Comparison of ENCODE assay signal across 8 cellular contexts in genomic region chr16:30649725-30650368, GRCh38. TPM values are rescaled to one million over a fixed set of nuclear protein-coding genes. Genes with fewer than 3 reads are reported as not detected.
DNase-seq lines count a peak whose midpoint lies in the region; ATAC-seq, FAIRE-seq and TF ChIP-seq lines count a peak whose summit lies in the region.

No MANE protein-coding gene starts in this region.

- BruUV-seq in HepG2 (replicated peaks; lab: Mats Ljungman, UMichigan), result no TSS peak

- intact Hi-C loops in adrenal gland (cut with DNase I) (no loop called here), HepG2 (cut with micrococcal nuclease; ENCODE audit: unreplicated experiment) (loop anchor here (2.0 to 10.0 kb wide), 4 partner anchors 15 to 565 kb away; partner anchors contain the start of gene ZNF768)

- H3K9me3 Mint-ChIP-seq in CD4-positive, CD25-positive, alpha-beta regulatory T cell, result no peaks in the 10 kb centered on the region

- TF ChIP-seq CTCF in HL-60 (IDR thresholded peaks at IDR 0.05; ENCODE audit: insufficient read depth, low read length), result no peak
- no peak for TF ChIP-seq CTCF in adrenal gland (IDR thresholded peaks at IDR 0.05)
- TF ChIP-seq CTCF in HepG2 (CRISPR knock-in tag; IDR thresholded peaks at IDR 0.05), result no peak

- 29 to 69% (median 39%) methylated on average over 6 to 22 of the region's 22 CpGs for WGBS in adrenal gland, 4 donors
- 93% methylated on average over 22 of the region's 22 CpGs for WGBS in HepG2 (ENCODE audit: low lambda C conversion rate)

- FAIRE-seq in HepG2 (lab: Jason Lieb, UNC), result no peak

- TF ChIP-seq POLR2A in adrenal gland (IDR thresholded peaks at IDR 0.05) (no peak), HepG2 (IDR thresholded peaks at IDR 0.05; ENCODE audit: insufficient read depth in 1 of 2, low read depth in 2 of 2, low read length in 2 of 2) (no peak)

- ATAC-seq in CD4-positive, CD25-positive, alpha-beta regulatory T cell (ENCODE audit: low read depth in 2 of 2), result no peak
- no peak for ATAC-seq in HepG2
- no peak for ATAC-seq in HG02973 (IDR thresholded peaks at IDR 0.05; ENCODE audit: unreplicated experiment)

- CTCF ChIA-PET in HepG2 (lab: Yijun Ruan, JAX; ENCODE audit: low intra/inter-chr PET ratio, low total read pairs), result no interaction called here

- peaks cover 23% of the 10 kb centered on the region for H3K36me3 ChIP-seq in CD4-positive, CD25-positive, alpha-beta regulatory T cell (ENCODE audit: control insufficient read depth, insufficient read depth, low read length)
- H3K36me3 ChIP-seq in adrenal gland (replicated peaks in 1 of 2) (peaks cover 0 to 25% of the 10 kb centered on the region in 2 donors), HepG2 (replicated peaks in 1 of 2; ENCODE audit: control insufficient read depth in 1 of 2, insufficient read depth in 2 of 2, low read length in 2 of 2) (peaks cover 1 to 17% of the 10 kb centered on the region in 2 experiments; a peak in 4 of 5 replicates)

- H3K27ac ChIP-seq in CD4-positive, CD25-positive, alpha-beta regulatory T cell (ENCODE audit: insufficient read depth, low read length, poor library complexity, severe bottlenecking), result peak overlapping the region; percentile 96
- H3K27ac ChIP-seq in HL-60 (replicated peaks) (peak overlapping the region; percentile 87), adrenal gland (peak overlapping the region; percentile 55 to 94 (median 87)), HepG2 (ENCODE audit: extremely low read length, insufficient read depth, low read length) (peak overlapping the region; percentile 88), temporal lobe (ENCODE audit: low read depth, low read length) (peak overlapping the region; percentile 96)

- peak overlapping the region; percentile 71 for H3K4me3 ChIP-seq in CD4-positive, CD25-positive, alpha-beta regulatory T cell (ENCODE audit: low read depth, low read length)
- peak overlapping the region; percentile 52 for H3K4me3 ChIP-seq in HL-60 (replicated peaks; ENCODE audit: insufficient read depth, low read length)
- peak overlapping the region in 2 of 4 donors; percentile 23 to 73 for H3K4me3 ChIP-seq in adrenal gland
- no peak overlapping the region for H3K4me3 ChIP-seq in HepG2 (replicated peaks in 1 of 3; ENCODE audit: insufficient read depth in 1 of 3, low read depth in 2 of 3, low read length in 3 of 3)

- POLR2A ChIA-PET in HepG2 (lab: Yijun Ruan, JAX), result interaction anchor here (0.6 to 2.1 kb wide), 10 partner anchors 8 to 268 kb away, joined by 3 to 18 read pairs (median 4); partner anchors contain the start of genes FBRS and ZNF689

- TF ChIP-seq EP300 in HepG2 (IDR thresholded peaks at IDR 0.05; ENCODE audit: low read depth in 2 of 2, low read length in 2 of 2) (no peak), HepG2 (CRISPR knock-in tag; IDR thresholded peaks at IDR 0.05; ENCODE audit: borderline replicate concordance) (peak; percentile 6; the same call in 1 of the 2 replicates)

- H3K4me1 Mint-ChIP-seq in CD4-positive, CD25-positive, alpha-beta regulatory T cell, result peaks cover 0 to 27% (median 15%) of the 10 kb centered on the region in 4 donors

- H3K27me3 ChIP-seq in CD4-positive, CD25-positive, alpha-beta regulatory T cell (ENCODE audit: control insufficient read depth, insufficient read depth, low read length), result no peaks in the 10 kb centered on the region
- H3K27me3 ChIP-seq in HL-60 (ENCODE audit: insufficient read depth, poor library complexity, severe bottlenecking), result no peaks in the 10 kb centered on the region
- H3K27me3 ChIP-seq in adrenal gland, result no peaks in the 10 kb centered on the region
- H3K27me3 ChIP-seq in HepG2 (ENCODE audit: control insufficient read depth in 1 of 2, insufficient read depth in 2 of 2, low read length in 2 of 2), result no peaks in the 10 kb centered on the region; a peak in 1 of 5 replicates

- peak overlapping the region; percentile 98 to 100 (median 100) for H3K27ac Mint-ChIP-seq in CD4-positive, CD25-positive, alpha-beta regulatory T cell

- DNase-seq in CD4-positive, CD25-positive, alpha-beta regulatory T cell, result no peak
- DNase-seq in HL-60 (ENCODE audit: low read depth in 1 of 2, low spot score in 1 of 2), result peak; percentile 48 to 53
- DNase-seq in adrenal gland, result peak in 3 of 7 donors; percentile 43 to 70 (median 62)
- DNase-seq in HepG2 (ENCODE audit: low spot score), result no peak
- no peak for DNase-seq in NCI-H1694 (lab: John Stamatoyannopoulos, UW)
- no peak for DNase-seq in activated effector memory CD4-positive, alpha-beta T cell treated with anti-CD3 and anti-CD28 coated beads, Interleukin-2, amount 50 U/mL, for 16 hours

- H3K79me2 ChIP-seq in HepG2 (ENCODE audit: insufficient read depth, low read length), result peaks cover 5% of the 10 kb centered on the region

- peaks cover 3% of the 10 kb centered on the region for H3K36me3 Mint-ChIP-seq in CD4-positive, CD25-positive, alpha-beta regulatory T cell

- in situ Hi-C loops in HepG2 (cut with HindIII; ENCODE audit: extremely low pct_ligation_motif_present, low pct_unique_long_range_greater_than_20kb), result loop anchor here (25.0 kb wide), 2 partner anchors 563 to 838 kb away; partner anchors contain the start of genes MAZ, MVP, PAGR1 and PPP4C

- H3K9me3 ChIP-seq in CD4-positive, CD25-positive, alpha-beta regulatory T cell (ENCODE audit: control insufficient read depth in 2 of 2, low read length in 2 of 2), result no peaks in the 10 kb centered on the region
- H3K9me3 ChIP-seq in adrenal gland (replicated peaks in 1 of 3), result no peaks in the 10 kb centered on the region
- H3K9me3 ChIP-seq in HepG2 (ENCODE audit: low read length), result no peaks in the 10 kb centered on the region

- H2AFZ ChIP-seq in HepG2 (ENCODE audit: low read length), result peak overlapping the region; percentile 45

- H3K4me3 Mint-ChIP-seq in CD4-positive, CD25-positive, alpha-beta regulatory T cell, result peak overlapping the region; percentile 90 to 100 (median 100)

- peaks cover 16% of the 10 kb centered on the region for H3K4me1 ChIP-seq in CD4-positive, CD25-positive, alpha-beta regulatory T cell (ENCODE audit: control insufficient read depth, insufficient read depth, low read length, poor library complexity, severe bottlenecking)
- H3K4me1 ChIP-seq in adrenal gland (replicated peaks in 1 of 2) (peaks cover 8 to 12% of the 10 kb centered on the region in 2 donors), HepG2 (ENCODE audit: insufficient read depth, low read length) (peaks cover 25% of the 10 kb centered on the region)

- TF ChIP-seq RAD21 in HepG2 (CRISPR knock-in tag; IDR thresholded peaks at IDR 0.05), result no peak

- no peaks in the 10 kb centered on the region for H4K20me1 ChIP-seq in HepG2 (ENCODE audit: insufficient read depth, low read length)

- no peak overlapping the region for H3K9ac ChIP-seq in HepG2 (ENCODE audit: insufficient read depth, low read depth, low read length)

- peak overlapping the region; percentile 34 for H3K4me2 ChIP-seq in HepG2 (ENCODE audit: low read depth, low read length)

- H3K27me3 Mint-ChIP-seq in CD4-positive, CD25-positive, alpha-beta regulatory T cell, result peaks cover 12% of the 10 kb centered on the region

RNA-seq across cellular contexts. Expression of gene PRR14, which starts 0.9 kb away (rescaled TPM):
- total RNA-seq in CD4-positive, CD25-positive, alpha-beta regulatory T cell, result 104 TPM
- 10 to 100 TPM; 12.7 to 15.5 (median 13.8) TPM for polyA plus RNA-seq in CD4-positive, CD25-positive, alpha-beta regulatory T cell
- total RNA-seq in adrenal gland (10 to 100 TPM in 7 of 8 donors, 1 to 10 TPM in 1; 10.0 to 70.4 (median 39.3) TPM), HepG2 (2016; rRNA removed; fragmentation: Illumina TruSeq; extraction: Trizol) (9.1 and 11.0 TPM in 2 replicates), temporal lobe (13.3 TPM)
- polyA plus RNA-seq in adrenal gland (100 to 1,000 TPM in 2 of 3 donors, 10 to 100 TPM in 1; 29.8 to 204 (median 114) TPM), HepG2 (2011; rRNA removed) (8.4 and 9.2 TPM in 2 replicates)
- 8.4 TPM in 2 replicates for total RNA-seq in HepG2 (2016; cell fraction: cytosol; rRNA removed; fragmentation: Illumina TruSeq; extraction: Trizol; ENCODE audit: low read depth)
- total RNA-seq in HepG2 (2016; cell fraction: insoluble cytoplasmic fraction; rRNA removed; fragmentation: Illumina TruSeq; extraction: Trizol), result 6.9 and 9.6 TPM in 2 replicates
- 15.8 and 18.7 TPM in 2 replicates for total RNA-seq in HepG2 (2016; cell fraction: membrane; rRNA removed; fragmentation: Illumina TruSeq; extraction: Trizol)
- total RNA-seq in HepG2 (2016; cell fraction: nucleus; rRNA removed; fragmentation: Illumina TruSeq; extraction: Trizol), result 17.7 and 22.5 TPM in 2 replicates
- polyA plus RNA-seq in HepG2 (2011; cell fraction: cytosol; rRNA removed), result 3.3 and 4.5 TPM in 2 replicates
- polyA plus RNA-seq in HepG2 (2011; cell fraction: nucleus; rRNA removed), result 64.8 and 74.5 TPM in 2 replicates
- polyA plus RNA-seq in HepG2 (2012), result 16.5 and 32.3 TPM in 2 replicates
- 27.2 and 27.7 TPM in 2 replicates for polyA plus RNA-seq in HepG2 (2016; cell fraction: cytosol; fragmentation: Illumina TruSeq; extraction: Trizol; ENCODE audit: low read depth)
- 18.2 and 24.7 TPM in 2 replicates for polyA plus RNA-seq in HepG2 (2016; cell fraction: insoluble cytoplasmic fraction; fragmentation: Illumina TruSeq; extraction: Trizol; ENCODE audit: low read depth)
- polyA plus RNA-seq in HepG2 (2016; cell fraction: membrane; fragmentation: Illumina TruSeq; extraction: Trizol; ENCODE audit: low read depth), result 38.9 and 40.6 TPM in 2 replicates
- 77.8 and 81.5 TPM in 2 replicates for polyA plus RNA-seq in HepG2 (2016; cell fraction: nucleus; fragmentation: Illumina TruSeq; extraction: Trizol; ENCODE audit: insufficient read depth, low read depth)
- 5.4 and 5.5 TPM in 2 replicates for polyA minus RNA-seq in HepG2 (2011; rRNA and poly(A)+ RNA removed; ENCODE audit: low replicate concordance)
- 7.9 and 8.3 TPM in 2 replicates for polyA minus RNA-seq in HepG2 (2011; cell fraction: cytosol; rRNA and poly(A)+ RNA removed)
- polyA minus RNA-seq in HepG2 (2011; cell fraction: nucleus; rRNA and poly(A)+ RNA removed), result 8.9 and 10.8 TPM in 2 replicates

RNA-seq across cellular contexts. Expression of gene FBRS, which starts 8.4 kb away (rescaled TPM):
- total RNA-seq in CD4-positive, CD25-positive, alpha-beta regulatory T cell, result 179 TPM
- polyA plus RNA-seq in CD4-positive, CD25-positive, alpha-beta regulatory T cell, result 1 to 10 TPM; 2.3 to 4.2 (median 3.3) TPM
- total RNA-seq in adrenal gland, result 10 to 100 TPM; 20.4 to 84.0 (median 46.8) TPM
- 100 to 1,000 TPM in 1 of 3 donors, 10 to 100 TPM in 2; 18.3 to 186 (median 82.9) TPM for polyA plus RNA-seq in adrenal gland
- 10.1 and 16.2 TPM in 2 replicates for total RNA-seq in HepG2 (2016; rRNA removed; fragmentation: Illumina TruSeq; extraction: Trizol)
- 22.4 and 23.4 TPM in 2 replicates for total RNA-seq in HepG2 (2016; cell fraction: cytosol; rRNA removed; fragmentation: Illumina TruSeq; extraction: Trizol; ENCODE audit: low read depth)
- total RNA-seq in HepG2 (2016; cell fraction: insoluble cytoplasmic fraction; rRNA removed; fragmentation: Illumina TruSeq; extraction: Trizol), result 7.9 and 15.3 TPM in 2 replicates
- 18.4 and 19.8 TPM in 2 replicates for total RNA-seq in HepG2 (2016; cell fraction: membrane; rRNA removed; fragmentation: Illumina TruSeq; extraction: Trizol)
- 21.9 and 27.5 TPM in 2 replicates for total RNA-seq in HepG2 (2016; cell fraction: nucleus; rRNA removed; fragmentation: Illumina TruSeq; extraction: Trizol)
- polyA plus RNA-seq in HepG2 (2011; rRNA removed), result 13.7 and 14.8 TPM in 2 replicates
- 3.3 and 5.2 TPM in 2 replicates for polyA plus RNA-seq in HepG2 (2011; cell fraction: cytosol; rRNA removed)
- 105 and 114 TPM in 2 replicates for polyA plus RNA-seq in HepG2 (2011; cell fraction: nucleus; rRNA removed)
- polyA plus RNA-seq in HepG2 (2012), result 26.9 and 27.9 TPM in 2 replicates
- polyA plus RNA-seq in HepG2 (2016; cell fraction: cytosol; fragmentation: Illumina TruSeq; extraction: Trizol; ENCODE audit: low read depth), result 3.9 TPM in 2 replicates
- polyA plus RNA-seq in HepG2 (2016; cell fraction: insoluble cytoplasmic fraction; fragmentation: Illumina TruSeq; extraction: Trizol; ENCODE audit: low read depth), result 20.3 and 27.9 TPM in 2 replicates
- polyA plus RNA-seq in HepG2 (2016; cell fraction: membrane; fragmentation: Illumina TruSeq; extraction: Trizol; ENCODE audit: low read depth), result 7.5 and 9.2 TPM in 2 replicates
- polyA plus RNA-seq in HepG2 (2016; cell fraction: nucleus; fragmentation: Illumina TruSeq; extraction: Trizol; ENCODE audit: insufficient read depth, low read depth), result 74.8 and 79.3 TPM in 2 replicates
- 18.8 and 22.6 TPM in 2 replicates for polyA minus RNA-seq in HepG2 (2011; rRNA and poly(A)+ RNA removed; ENCODE audit: low replicate concordance)
- polyA minus RNA-seq in HepG2 (2011; cell fraction: cytosol; rRNA and poly(A)+ RNA removed), result 8.0 and 10.7 TPM in 2 replicates
- 80.9 and 81.4 TPM in 2 replicates for polyA minus RNA-seq in HepG2 (2011; cell fraction: nucleus; rRNA and poly(A)+ RNA removed)
- total RNA-seq in temporal lobe, result 14.3 TPM

RNA-seq across cellular contexts. Expression of gene ZNF689, which starts 39.7 kb away (rescaled TPM):
- total RNA-seq in CD4-positive, CD25-positive, alpha-beta regulatory T cell, result 14.0 TPM
- 10 to 100 TPM in 2 of 4 donors, 1 to 10 TPM in 2; 8.1 to 16.0 (median 12.2) TPM for polyA plus RNA-seq in CD4-positive, CD25-positive, alpha-beta regulatory T cell
- total RNA-seq in adrenal gland (10 to 100 TPM in 4 of 8 donors, 1 to 10 TPM in 4; 7.9 to 12.9 (median 10.1) TPM), HepG2 (2016; rRNA removed; fragmentation: Illumina TruSeq; extraction: Trizol) (19.5 and 22.7 TPM in 2 replicates), temporal lobe (8.1 TPM)
- polyA plus RNA-seq in adrenal gland (1 to 10 TPM; 2.9 to 6.4 (median 3.2) TPM), HepG2 (2011; rRNA removed) (9.7 and 11.9 TPM in 2 replicates)
- total RNA-seq in HepG2 (2016; cell fraction: cytosol; rRNA removed; fragmentation: Illumina TruSeq; extraction: Trizol; ENCODE audit: low read depth), result 4.4 and 4.7 TPM in 2 replicates
- total RNA-seq in HepG2 (2016; cell fraction: insoluble cytoplasmic fraction; rRNA removed; fragmentation: Illumina TruSeq; extraction: Trizol), result 18.5 and 18.8 TPM in 2 replicates
- 17.9 and 18.1 TPM in 2 replicates for total RNA-seq in HepG2 (2016; cell fraction: membrane; rRNA removed; fragmentation: Illumina TruSeq; extraction: Trizol)
- 10.6 and 14.1 TPM in 2 replicates for total RNA-seq in HepG2 (2016; cell fraction: nucleus; rRNA removed; fragmentation: Illumina TruSeq; extraction: Trizol)
- 9.3 and 9.8 TPM in 2 replicates for polyA plus RNA-seq in HepG2 (2011; cell fraction: cytosol; rRNA removed)
- 19.3 and 19.5 TPM in 2 replicates for polyA plus RNA-seq in HepG2 (2011; cell fraction: nucleus; rRNA removed)
- 8.9 and 9.8 TPM in 2 replicates for polyA plus RNA-seq in HepG2 (2012)
- 2.5 and 2.8 TPM in 2 replicates for polyA plus RNA-seq in HepG2 (2016; cell fraction: cytosol; fragmentation: Illumina TruSeq; extraction: Trizol; ENCODE audit: low read depth)
- 17.8 and 20.4 TPM in 2 replicates for polyA plus RNA-seq in HepG2 (2016; cell fraction: insoluble cytoplasmic fraction; fragmentation: Illumina TruSeq; extraction: Trizol; ENCODE audit: low read depth)
- 9.1 and 9.3 TPM in 2 replicates for polyA plus RNA-seq in HepG2 (2016; cell fraction: membrane; fragmentation: Illumina TruSeq; extraction: Trizol; ENCODE audit: low read depth)
- 15.4 and 16.6 TPM in 2 replicates for polyA plus RNA-seq in HepG2 (2016; cell fraction: nucleus; fragmentation: Illumina TruSeq; extraction: Trizol; ENCODE audit: insufficient read depth, low read depth)
- polyA minus RNA-seq in HepG2 (2011; rRNA and poly(A)+ RNA removed; ENCODE audit: low replicate concordance), result 20.5 and 25.2 TPM in 2 replicates
- 13.1 and 17.3 TPM in 2 replicates for polyA minus RNA-seq in HepG2 (2011; cell fraction: cytosol; rRNA and poly(A)+ RNA removed)
- 14.9 and 15.7 TPM in 2 replicates for polyA minus RNA-seq in HepG2 (2011; cell fraction: nucleus; rRNA and poly(A)+ RNA removed)

RNA-seq across cellular contexts. Expression of gene SRCAP, which starts 49.1 kb away (rescaled TPM):
- 83.0 TPM for total RNA-seq in CD4-positive, CD25-positive, alpha-beta regulatory T cell
- 10 to 100 TPM in 1 of 4 donors, 1 to 10 TPM in 3; 4.9 to 12.4 (median 7.5) TPM for polyA plus RNA-seq in CD4-positive, CD25-positive, alpha-beta regulatory T cell
- total RNA-seq in adrenal gland (10 to 100 TPM; 22.5 to 82.4 (median 50.6) TPM), HepG2 (2016; rRNA removed; fragmentation: Illumina TruSeq; extraction: Trizol) (9.0 and 27.8 TPM in 2 replicates), temporal lobe (25.3 TPM)
- polyA plus RNA-seq in adrenal gland (10 to 100 TPM in 2 of 3 donors, 1 to 10 TPM in 1; 3.7 to 48.1 (median 19.7) TPM), HepG2 (2011; rRNA removed) (4.9 TPM in 2 replicates)
- 13.8 and 14.2 TPM in 2 replicates for total RNA-seq in HepG2 (2016; cell fraction: cytosol; rRNA removed; fragmentation: Illumina TruSeq; extraction: Trizol; ENCODE audit: low read depth)
- 9.7 and 19.4 TPM in 2 replicates for total RNA-seq in HepG2 (2016; cell fraction: insoluble cytoplasmic fraction; rRNA removed; fragmentation: Illumina TruSeq; extraction: Trizol)
- 6.2 and 6.3 TPM in 2 replicates for total RNA-seq in HepG2 (2016; cell fraction: membrane; rRNA removed; fragmentation: Illumina TruSeq; extraction: Trizol)
- 19.4 and 23.7 TPM in 2 replicates for total RNA-seq in HepG2 (2016; cell fraction: nucleus; rRNA removed; fragmentation: Illumina TruSeq; extraction: Trizol)
- polyA plus RNA-seq in HepG2 (2011; cell fraction: cytosol; rRNA removed), result 0.72 and 0.78 TPM in 2 replicates
- polyA plus RNA-seq in HepG2 (2011; cell fraction: nucleus; rRNA removed), result 29.7 and 43.5 TPM in 2 replicates
- polyA plus RNA-seq in HepG2 (2012), result 14.4 and 16.2 TPM in 2 replicates
- 0.08 and 0.18 TPM in 2 replicates for polyA plus RNA-seq in HepG2 (2016; cell fraction: cytosol; fragmentation: Illumina TruSeq; extraction: Trizol; ENCODE audit: low read depth)
- 4.1 and 8.0 TPM in 2 replicates for polyA plus RNA-seq in HepG2 (2016; cell fraction: insoluble cytoplasmic fraction; fragmentation: Illumina TruSeq; extraction: Trizol; ENCODE audit: low read depth)
- 0.25 and 0.49 TPM in 2 replicates for polyA plus RNA-seq in HepG2 (2016; cell fraction: membrane; fragmentation: Illumina TruSeq; extraction: Trizol; ENCODE audit: low read depth)
- 43.3 and 55.9 TPM in 2 replicates for polyA plus RNA-seq in HepG2 (2016; cell fraction: nucleus; fragmentation: Illumina TruSeq; extraction: Trizol; ENCODE audit: insufficient read depth, low read depth)
- 32.0 and 40.1 TPM in 2 replicates for polyA minus RNA-seq in HepG2 (2011; rRNA and poly(A)+ RNA removed; ENCODE audit: low replicate concordance)
- 12.0 and 13.6 TPM in 2 replicates for polyA minus RNA-seq in HepG2 (2011; cell fraction: cytosol; rRNA and poly(A)+ RNA removed)
- polyA minus RNA-seq in HepG2 (2011; cell fraction: nucleus; rRNA and poly(A)+ RNA removed), result 24.1 and 38.5 TPM in 2 replicates

Comparison
In these comparisons a context has a peak if more than half of its experiments do, and no peak if none do; other contexts are left out.
1. DNase-seq: peak in HL-60 (2 of 2); none in CD4-positive, CD25-positive, alpha-beta regulatory T cell (0 of 3), HepG2 (single experiment), NCI-H1694 (single experiment) and activated effector memory CD4-positive, alpha-beta T cell treated with anti-CD3 and anti-CD28 coated beads, Interleukin-2, amount 50 U/mL, for 16 hours (single experiment).
2. H3K4me3 ChIP-seq: peak in CD4-positive, CD25-positive, alpha-beta regulatory T cell (single experiment) and HL-60 (single experiment); none in HepG2 (0 of 3).
3. Peak in every context shown above with its lines, with median percentiles within 50 percentile points of each other: H3K27ac ChIP-seq.